11 cellular contexts compared by ENCODE assay signal in the genomic region with DNA sequence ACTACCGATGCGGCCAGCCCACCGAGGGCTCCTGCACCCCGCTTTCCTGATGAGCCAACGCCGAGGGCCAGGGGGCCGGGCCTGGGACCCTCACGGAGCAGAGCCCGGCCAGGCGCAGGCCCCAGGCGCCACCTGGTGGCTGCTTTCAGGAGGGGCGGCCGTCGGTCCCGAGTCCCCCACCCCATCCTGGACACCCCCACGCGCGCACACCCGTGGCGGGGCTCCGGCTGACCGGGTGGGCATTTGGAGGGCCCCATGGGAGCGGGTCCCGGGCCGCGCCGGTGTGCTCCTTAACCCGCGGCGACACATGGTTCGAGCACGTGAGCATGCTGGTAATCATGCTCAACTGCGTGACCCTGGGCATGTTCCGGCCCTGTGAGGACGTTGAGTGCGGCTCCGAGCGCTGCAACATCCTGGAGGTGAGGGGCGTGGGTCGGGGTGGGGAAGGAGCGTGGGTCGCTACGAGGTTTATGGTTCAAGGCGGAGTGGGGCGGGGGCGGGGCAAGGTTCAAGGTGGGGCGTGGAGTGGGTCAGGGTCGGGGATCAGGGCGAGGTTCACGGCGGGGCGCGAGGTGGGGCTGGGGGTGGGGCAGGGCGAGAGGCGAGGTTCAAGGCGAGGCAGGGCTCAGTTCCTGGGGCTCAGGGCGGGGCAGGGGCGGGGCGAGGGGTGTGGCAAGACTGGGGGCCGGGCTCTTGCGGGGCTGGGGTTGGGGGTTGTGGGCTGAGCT. TPM values are rescaled to one million over a fixed set of nuclear protein-coding genes. Genes with fewer than 3 reads are reported as not detected.
DNase-seq lines count a peak whose midpoint lies in the region; ATAC-seq and TF ChIP-seq lines count a peak whose summit lies in the region.
"Had no signal": no experiment of that assay in that cellular context is flagged by ENCODE, and none has a peak within 500 bp of the region (broad histone marks: within the 10 kb centered on the region; RNA-seq: fewer than 3 reads in every experiment).

No MANE protein-coding gene starts in this region.

- H3K4me3 ChIP-seq in GM12865 (ENCODE audit: low read depth, low read length) (no peak overlapping the region), Panc1 (ENCODE audit: low read depth in 2 of 2, low read length in 2 of 2) (peak overlapping the region in 1 of 2 experiments; percentile 23; a peak in 1 of 4 replicates), esophagus squamous epithelium (no peak overlapping the region), gastrocnemius medialis (no peak overlapping the region), aorta (ENCODE audit: low read length in 2 of 2) (no peak overlapping the region)

- peak; percentile 39 for TF ChIP-seq CTCF in GM12865 (IDR thresholded peaks at IDR 0.05; ENCODE audit: insufficient read depth, low read depth, low read length, missing control alignments)
- TF ChIP-seq CTCF in Panc1 (IDR thresholded peaks at IDR 0.05): peak; percentile 96
- TF ChIP-seq CTCF in esophagus squamous epithelium (IDR thresholded peaks at IDR 0.05): peak; percentile 55 to 71 (median 64)
- peak; percentile 27 to 81 (median 68) for TF ChIP-seq CTCF in gastrocnemius medialis (IDR thresholded peaks at IDR 0.05 in 4 of 5, conservative IDR thresholded peaks at IDR 0.05 in 1 of 5)

- no TSS peak for BruUV-seq in Panc1 (replicated peaks; lab: Mats Ljungman, UMichigan)

- in situ Hi-C loops in Panc1 (cut with HindIII; ENCODE audit: low pct_unique_long_range_greater_than_20kb, low sequenced_read_pairs): no loop called here
- in situ Hi-C loops in gastrocnemius medialis (cut with MboI; ENCODE audit: low sequenced_read_pairs in 4 of 4): no loop called here

- CTCF ChIA-PET in Panc1 (lab: Charles Lee): interaction anchor here (1.1 kb wide), 1 partner anchor 89 kb away, joined by 3 read pairs; no protein-coding TSS in a partner anchor

- ATAC-seq in Panc1 (no peak), gastrocnemius medialis (no peak), HG03442 (IDR thresholded peaks at IDR 0.05; ENCODE audit: unreplicated experiment) (no peak), aorta (ENCODE audit: low FRiP score) (no peak)

- intact Hi-C loops in Panc1 (cut with micrococcal nuclease; ENCODE audit: unreplicated experiment) (loop anchor here (2.0 kb wide), 1 partner anchor 88 kb away; no protein-coding TSS in a partner anchor), esophagus squamous epithelium (cut with DNase I) (no loop called here), gastrocnemius medialis (cut with DNase I; ENCODE audit: low total_unique reads) (loop anchor here (1.0 kb wide), 1 partner anchor 89 kb away; no protein-coding TSS in a partner anchor), aorta (cut with DNase I) (loop anchor here (1.0 to 5.0 kb wide), 2 partner anchors 89 to 138 kb away; no protein-coding TSS in a partner anchor)

- no peaks in the 10 kb centered on the region for H3K27me3 ChIP-seq in Panc1 (ENCODE audit: control insufficient read depth, insufficient read depth, low read length)
- peaks cover 0 to 21% (median 0%) of the 10 kb centered on the region in 4 donors for H3K27me3 ChIP-seq in esophagus squamous epithelium
- H3K27me3 ChIP-seq in gastrocnemius medialis: peaks cover 3 to 18% (median 8%) of the 10 kb centered on the region in 3 donors
- no peaks in the 10 kb centered on the region for H3K27me3 ChIP-seq in aorta (ENCODE audit: control insufficient read depth in 1 of 2, insufficient read depth in 2 of 2, low read length in 1 of 2)

- DNase-seq in GM12865 (ENCODE audit: low read depth) (no peak), Panc1 (ENCODE audit: low read depth, low spot score) (no peak), esophagus squamous epithelium (lab: John Stamatoyannopoulos, UW) (no peak), gastrocnemius medialis (no peak), aorta (no peak), NCI-H526 (lab: John Stamatoyannopoulos, UW) (no peak), 8988T (no peak)
- DNase-seq: naive B cell had no signal

- POLR2A ChIA-PET in Panc1 (lab: Charles Lee): no interaction called here

- H3K4me1 ChIP-seq in Panc1 (ENCODE audit: control insufficient read depth, insufficient read depth, low read length) (peaks cover 34% of the 10 kb centered on the region), esophagus squamous epithelium (peaks cover 0 to 28% (median 6%) of the 10 kb centered on the region in 3 donors), gastrocnemius medialis (no peaks in the 10 kb centered on the region), aorta (ENCODE audit: control insufficient read depth in 1 of 2, insufficient read depth in 2 of 2, low read length in 2 of 2) (no peaks in the 10 kb centered on the region)

- no peaks in the 10 kb centered on the region for H3K36me3 ChIP-seq in Panc1 (ENCODE audit: control insufficient read depth, insufficient read depth, low read length)
- no peaks in the 10 kb centered on the region for H3K36me3 ChIP-seq in esophagus squamous epithelium
- no peaks in the 10 kb centered on the region for H3K36me3 ChIP-seq in gastrocnemius medialis
- H3K36me3 ChIP-seq in aorta (ENCODE audit: control insufficient read depth in 1 of 2, insufficient read depth in 2 of 2, low read length in 1 of 2): no peaks in the 10 kb centered on the region

- H3K9me3 ChIP-seq in Panc1 (ENCODE audit: control insufficient read depth, insufficient read depth, low read depth, low read length) (no peaks in the 10 kb centered on the region), esophagus squamous epithelium (no peaks in the 10 kb centered on the region), gastrocnemius medialis (no peaks in the 10 kb centered on the region), aorta (ENCODE audit: control insufficient read depth, low read length) (no peaks in the 10 kb centered on the region)

- H3K27ac ChIP-seq in Panc1 (ENCODE audit: low read length) (no peak overlapping the region), esophagus squamous epithelium (peak overlapping the region in 1 of 4 donors; percentile 54), gastrocnemius medialis (no peak overlapping the region), aorta (ENCODE audit: low read depth in 1 of 2, low read length in 2 of 2) (no peak overlapping the region)
- H3K27ac ChIP-seq: HL-60 had no signal

- WGBS in esophagus squamous epithelium, 2 donors: no CpG with 5 or more reads among the region's 61 CpGs
- 25 to 32% methylated on average over 42 to 61 of the region's 61 CpGs for WGBS in aorta, 2 donors

- TF ChIP-seq POLR2A in esophagus squamous epithelium (IDR thresholded peaks at IDR 0.05): no peak
- no peak for TF ChIP-seq POLR2A in gastrocnemius medialis (IDR thresholded peaks at IDR 0.05)

RNA-seq across cellular contexts. Expression of a gene that starts 30.2 kb away (rescaled TPM):
- total RNA-seq in Panc1 (2021; ENCODE audit: unreplicated experiment): 4.6 TPM
- 2.4 TPM for polyA plus RNA-seq in Panc1 (2012; ENCODE audit: insufficient read length)
- under 1 TPM in 1 of 4 donors, not detected in 3; 0.27 TPM for total RNA-seq in esophagus squamous epithelium
- under 1 TPM in 1 of 4 donors, not detected in 3; 0.29 TPM for total RNA-seq in gastrocnemius medialis
- under 1 TPM in 1 of 2 donors, not detected in 1; 0.81 TPM for total RNA-seq in aorta
- polyA plus RNA-seq in aorta: 1 to 10 TPM in 1 of 2 donors, not detected in 1; 4.6 TPM
- total RNA-seq: activated naive CD4-positive, alpha-beta T cell treated with anti-CD3 and anti-CD28 coated beads, Interleukin-2, amount 50 U/mL, for 72 hours had no signal

RNA-seq across cellular contexts. Expression of a gene that starts 35.2 kb away (rescaled TPM):
- total RNA-seq in Panc1 (2021; ENCODE audit: unreplicated experiment) (0.57 TPM), esophagus squamous epithelium (100 to 1,000 TPM in 1 of 4 donors, 10 to 100 TPM in 2, 1 to 10 TPM in 1; 4.0 to 537 (median 20.2) TPM), gastrocnemius medialis (10 to 100 TPM in 2 of 4 donors, 1 to 10 TPM in 2; 3.7 to 14.3 (median 9.5) TPM), aorta (10 to 100 TPM; 17.0 to 51.0 TPM)
- polyA plus RNA-seq in Panc1 (2012; ENCODE audit: insufficient read length): 0.39 TPM
- polyA plus RNA-seq in aorta: 10 to 100 TPM in 1 of 2 donors, 1 to 10 TPM in 1; 4.9 to 10.8 TPM

RNA-seq across cellular contexts. Expression of a gene that starts 41.9 kb away (rescaled TPM):
- 31.1 TPM for total RNA-seq in Panc1 (2021; ENCODE audit: unreplicated experiment)
- polyA plus RNA-seq in Panc1 (2012; ENCODE audit: insufficient read length): 40.3 TPM
- total RNA-seq in esophagus squamous epithelium: 10 to 100 TPM in 1 of 4 donors, 1 to 10 TPM in 3; 1.7 to 14.7 (median 5.6) TPM
- total RNA-seq in gastrocnemius medialis: 10 to 100 TPM in 1 of 4 donors, 1 to 10 TPM in 3; 3.7 to 12.8 (median 4.5) TPM
- total RNA-seq in aorta: 10 to 100 TPM in 1 of 2 donors, 1 to 10 TPM in 1; 8.9 to 17.8 TPM
- polyA plus RNA-seq in aorta: 10 to 100 TPM in 1 of 2 donors, 1 to 10 TPM in 1; 1.3 to 10.7 TPM

RNA-seq across cellular contexts. Expression of a gene that starts 45.7 kb away (rescaled TPM):
- total RNA-seq in Panc1 (2021; ENCODE audit: unreplicated experiment) (not detected), esophagus squamous epithelium (100 to 1,000 TPM in 1 of 4 donors, 10 to 100 TPM in 2, 1 to 10 TPM in 1; 3.0 to 395 (median 16.7) TPM), gastrocnemius medialis (10 to 100 TPM in 1 of 4 donors, 1 to 10 TPM in 3; 3.3 to 14.9 (median 7.8) TPM), aorta (10 to 100 TPM; 12.2 to 38.0 TPM)
- polyA plus RNA-seq in Panc1 (2012; ENCODE audit: insufficient read length): not detected
- 1 to 10 TPM; 3.0 to 3.8 TPM for polyA plus RNA-seq in aorta

Comparison
In these comparisons a context has a peak if more than half of its experiments do, and no peak if none do; other contexts are left out.
1. CTCF ChIP-seq: peak in every context shown above with its lines; median percentile 96 in Panc1; 68 in gastrocnemius medialis; 64 in esophagus squamous epithelium; 39 in GM12865.